ENCODE assay signal across 26 cellular contexts in the genomic region with DNA sequence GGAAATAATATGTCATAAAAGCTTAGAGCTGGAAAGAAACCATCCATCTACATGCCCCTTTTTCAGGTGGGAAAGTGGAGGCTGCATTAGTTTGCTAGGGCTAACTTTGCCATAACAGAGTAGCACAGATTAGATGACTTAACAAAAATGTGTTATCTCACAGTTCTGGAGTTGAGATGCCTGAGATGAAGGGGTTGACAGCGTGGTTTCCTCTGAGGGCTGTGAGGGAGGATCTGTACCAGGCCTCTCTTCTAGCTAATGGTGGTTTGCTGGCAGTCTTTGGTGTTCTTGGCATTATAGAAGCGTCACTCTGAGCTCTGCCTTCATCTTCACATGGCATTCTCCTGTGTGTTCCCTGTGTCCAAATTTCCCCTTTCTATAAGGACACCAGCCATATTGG. TPM values are rescaled to one million over a fixed set of nuclear protein-coding genes. Genes with fewer than 3 reads are reported as not detected.
"Had no signal": no experiment of that assay in that cellular context is flagged by ENCODE, and none has a peak within 500 bp of the region (broad histone marks: within the 10 kb centered on the region; RNA-seq: fewer than 3 reads in every experiment).

No MANE protein-coding gene starts in this region.

- H3K4me3 ChIP-seq: coronary artery, Peyer's patch, SJCRH30 had no signal

- ATAC-seq: activated naive CD4-positive, alpha-beta T cell treated with anti-CD3 and anti-CD28 coated beads, Interleukin-2, amount 50 U/mL, for 72 hours; WTC11 had no signal

- H3K36me3 Mint-ChIP-seq: activated CD4-positive, alpha-beta memory T cell treated with anti-CD3 and anti-CD28 coated beads for 36 hours; WTC11 had no signal

- H3K27me3 Mint-ChIP-seq: activated CD4-positive, alpha-beta memory T cell treated with anti-CD3 and anti-CD28 coated beads for 36 hours had no signal

- DNase-seq: activated CD4-positive, alpha-beta memory T cell treated with anti-CD3 and anti-CD28 coated beads for 36 hours; activated CD4-positive, alpha-beta T cell treated with anti-CD3 and anti-CD28 coated beads for 48 hours; activated CD4-positive, CD25-positive, alpha-beta regulatory T cell treated with anti-CD3 and anti-CD28 coated beads, Interleukin-2, amount 50 U/mL, for 72 hours; activated CD8-positive, alpha-beta memory T cell treated with anti-CD3 and anti-CD28 coated beads, Interleukin-2, amount 50 U/mL, for 4 hours; activated T-cell treated with anti-CD3 and anti-CD28 coated beads, Interleukin-2, amount 50 U/mL, for 1 hour; anterior cingulate cortex; cerebellar nuclear complex; Karpas-422; MM.1S; NCI-H1105; NCI-H187; NCI-H2081; NCI-H446; NCI-H524; Peyer's patch; Right ventricle myocardium superior; SJCRH30; SK-N-SH; SW 1271 had no signal

- H3K27ac ChIP-seq: coronary artery, Peyer's patch, RWPE1, SJCRH30 had no signal

- H3K27ac Mint-ChIP-seq: activated CD4-positive, alpha-beta memory T cell treated with anti-CD3 and anti-CD28 coated beads for 36 hours; activated naive CD4-positive, alpha-beta T cell treated with anti-CD3 and anti-CD28 coated beads, Interleukin-2, amount 50 U/mL, for 72 hours; WTC11 had no signal

- H3K27me3 ChIP-seq: Peyer's patch, SJCRH30 had no signal

- H3K4me3 Mint-ChIP-seq: activated CD4-positive, alpha-beta memory T cell treated with anti-CD3 and anti-CD28 coated beads for 36 hours; WTC11 had no signal

RNA-seq across cellular contexts. Expression of a gene that starts 2.4 kb away (rescaled TPM):
- total RNA-seq: activated naive CD4-positive, alpha-beta T cell treated with anti-CD3 and anti-CD28 coated beads, Interleukin-2, amount 50 U/mL, for 72 hours; cardiac septum; Peyer's patch; Right ventricle myocardium superior; T-helper 1 cell treated with Interleukin-12 subunit alpha and Interleukin-12 subunit beta and Interleukin-4 antibody, amounts not matched to agents 30 ng/mL and 1 ng/mL, for 36 hours had no signal
- polyA plus RNA-seq: adipose tissue had no signal
